Comparison of ENCODE assay signal across 28 cellular contexts in genomic region chr15:87686308-87686707, GRCh38.
"Had no signal": no experiment of that assay in that cellular context is flagged by ENCODE, and none has a peak within 500 bp of the region (broad histone marks: within the 10 kb centered on the region; RNA-seq: fewer than 3 reads in every experiment).

No MANE protein-coding gene starts in this region.

- H3K36me3 ChIP-seq: gastroesophageal sphincter, heart right ventricle, lower lobe of right lung, ovary, sigmoid colon, stomach, thyroid gland, vagina had no signal

- H3K4me1 Mint-ChIP-seq: endodermal cell; nephron progenitor cell; stimulated activated effector memory CD8-positive, alpha-beta T cell treated with anti-CD3 and anti-CD28 coated beads, Interleukin-12 subunit alpha, Interleukin-12 subunit beta, amount 100 ng/mL, for 72 hours had no signal

- H3K36me3 Mint-ChIP-seq: naive thymus-derived CD8-positive, alpha-beta T cell; stimulated activated effector memory CD8-positive, alpha-beta T cell treated with anti-CD3 and anti-CD28 coated beads, Interleukin-12 subunit alpha, Interleukin-12 subunit beta, amount 100 ng/mL, for 72 hours had no signal

- H3K4me1 ChIP-seq: foreskin keratinocyte, gastroesophageal sphincter, heart right ventricle, lower lobe of right lung, psoas muscle, sigmoid colon, stomach, thyroid gland, vagina had no signal

- H3K27me3 Mint-ChIP-seq: naive thymus-derived CD8-positive, alpha-beta T cell had no signal

- H3K4me3 ChIP-seq: gastroesophageal sphincter, heart right ventricle, lower lobe of right lung, ovary, psoas muscle, sigmoid colon, stomach, thyroid gland, vagina had no signal

- H3K4me3 Mint-ChIP-seq: dendritic cell treated with granulocyte-macrophage colony-stimulating factor and Interleukin-4, amounts not matched to agents 40 ng/mL and 50 ng/mL, for 4 days; endodermal cell; naive thymus-derived CD8-positive, alpha-beta T cell; nephron progenitor cell; stimulated activated effector memory CD8-positive, alpha-beta T cell treated with anti-CD3 and anti-CD28 coated beads, Interleukin-12 subunit alpha, Interleukin-12 subunit beta, amount 100 ng/mL, for 72 hours had no signal

- H3K27ac ChIP-seq: epithelial cell of prostate, foreskin keratinocyte, gastroesophageal sphincter, heart right ventricle, lower lobe of right lung, ovary, psoas muscle, sigmoid colon, stomach, thyroid gland, vagina had no signal

- ATAC-seq: esophagus mucosa; foreskin keratinocyte; gastroesophageal sphincter; heart right ventricle; left colon; left ventricle myocardium superior; lower lobe of right lung; naive thymus-derived CD8-positive, alpha-beta T cell; psoas muscle; right cardiac atrium; stimulated activated effector memory CD8-positive, alpha-beta T cell treated with anti-CD3 and anti-CD28 coated beads, Interleukin-12 subunit alpha, Interleukin-12 subunit beta, amount 100 ng/mL, for 72 hours had no signal

- DNase-seq: effector CD8-positive, alpha-beta T cell; endodermal cell; foreskin keratinocyte; heart right ventricle; hippocampal formation; left colon; left ventricle myocardium superior; lower lobe of right lung; naive thymus-derived CD8-positive, alpha-beta T cell; nephron progenitor cell; occipital lobe; ovary; posterior cingulate gyrus; psoas muscle; right cardiac atrium; sigmoid colon; stimulated activated CD4-positive, alpha-beta T cell treated with anti-CD3 and anti-CD28 coated beads, Interleukin-2, amount 100 ng/mL, for 24 hours; stimulated activated CD4-positive, alpha-beta T cell treated with anti-CD3 and anti-CD28 coated beads, Interleukin-4, amount 100 ng/mL, for 24 hours; stimulated activated naive CD4-positive, alpha-beta T cell treated with Interleukin-2 at 50 U/mL for 16 hours; stomach; thyroid gland; trophoblast cell had no signal

- H3K27me3 ChIP-seq: foreskin keratinocyte, gastroesophageal sphincter, heart right ventricle, ovary, sigmoid colon, stomach, thyroid gland, vagina had no signal

- H3K27ac Mint-ChIP-seq: dendritic cell treated with granulocyte-macrophage colony-stimulating factor and Interleukin-4, amounts not matched to agents 40 ng/mL and 50 ng/mL, for 4 days; endodermal cell; naive thymus-derived CD8-positive, alpha-beta T cell; nephron progenitor cell; stimulated activated effector memory CD8-positive, alpha-beta T cell treated with anti-CD3 and anti-CD28 coated beads, Interleukin-12 subunit alpha, Interleukin-12 subunit beta, amount 100 ng/mL, for 72 hours had no signal

- H3K9me3 Mint-ChIP-seq: endodermal cell; stimulated activated effector memory CD8-positive, alpha-beta T cell treated with anti-CD3 and anti-CD28 coated beads, Interleukin-12 subunit alpha, Interleukin-12 subunit beta, amount 100 ng/mL, for 72 hours had no signal
